In genomic region chr7:110852156-110852858, GRCh38 we compare ENCODE assay signal across 22 cellular contexts.
"Had no signal": no experiment of that assay in that cellular context is flagged by ENCODE, and none has a peak within 500 bp of the region (broad histone marks: within the 10 kb centered on the region; RNA-seq: fewer than 3 reads in every experiment).

No MANE protein-coding gene starts in this region.

- H3K27ac Mint-ChIP-seq: activated B cell treated with CpG ODN at 0.5 μM for 24 hours; activated CD4-positive, alpha-beta T cell treated with anti-CD3 and anti-CD28 coated beads, Interleukin-2, amount 10 ng/mL, durations not matched to agents 24 days and 14 days; activated naive CD8-positive, alpha-beta T cell treated with anti-CD3 and anti-CD28 coated beads, Interleukin-2, amount 10 ng/mL, durations not matched to agents 7 days and 5 days; dendritic cell treated with granulocyte-macrophage colony-stimulating factor and Interleukin-4, amounts not matched to agents 40 ng/mL and 50 ng/mL, for 4 days; progenitor cell of endocrine pancreas; T-helper 17 cell had no signal

- H3K27ac ChIP-seq: brain microvascular endothelial cell, hepatocyte, neutrophil, skin epidermis, tibial artery had no signal

- H3K4me1 ChIP-seq: tibial artery had no signal

- H3K36me3 ChIP-seq: brain microvascular endothelial cell, neutrophil, tibial artery had no signal

- H3K4me1 Mint-ChIP-seq: activated B cell treated with CpG ODN at 0.5 μM for 24 hours; activated CD4-positive, alpha-beta T cell treated with anti-CD3 and anti-CD28 coated beads, Interleukin-2, amount 10 ng/mL, durations not matched to agents 24 days and 14 days; activated naive CD8-positive, alpha-beta T cell treated with anti-CD3 and anti-CD28 coated beads, Interleukin-2, amount 10 ng/mL, durations not matched to agents 7 days and 5 days had no signal

- H3K79me2 ChIP-seq: hepatocyte had no signal

- H3K27me3 Mint-ChIP-seq: activated B cell treated with CpG ODN at 0.5 μM for 24 hours; activated CD4-positive, alpha-beta T cell treated with anti-CD3 and anti-CD28 coated beads, Interleukin-2, amount 10 ng/mL, durations not matched to agents 24 days and 14 days; activated naive CD8-positive, alpha-beta T cell treated with anti-CD3 and anti-CD28 coated beads, Interleukin-2, amount 10 ng/mL, durations not matched to agents 7 days and 5 days; dendritic cell treated with granulocyte-macrophage colony-stimulating factor and Interleukin-4, amounts not matched to agents 40 ng/mL and 50 ng/mL, for 4 days; naive thymus-derived CD4-positive, alpha-beta T cell; progenitor cell of endocrine pancreas; T-helper 17 cell had no signal

- H3K4me3 Mint-ChIP-seq: activated B cell treated with CpG ODN at 0.5 μM for 24 hours; activated CD4-positive, alpha-beta T cell treated with anti-CD3 and anti-CD28 coated beads, Interleukin-2, amount 10 ng/mL, durations not matched to agents 24 days and 14 days; activated naive CD8-positive, alpha-beta T cell treated with anti-CD3 and anti-CD28 coated beads, Interleukin-2, amount 10 ng/mL, durations not matched to agents 7 days and 5 days; dendritic cell treated with granulocyte-macrophage colony-stimulating factor and Interleukin-4, amounts not matched to agents 40 ng/mL and 50 ng/mL, for 4 days; naive thymus-derived CD4-positive, alpha-beta T cell; T-helper 17 cell had no signal

- H3K4me2 ChIP-seq: hepatocyte had no signal

- H2AFZ ChIP-seq: hepatocyte had no signal

- H3K4me3 ChIP-seq: hepatocyte, mucosa of descending colon, skin epidermis, tibial artery had no signal

- H3K27me3 ChIP-seq: brain microvascular endothelial cell, hepatocyte, neutrophil, tibial artery had no signal

- ATAC-seq: mucosa of descending colon; naive thymus-derived CD4-positive, alpha-beta T cell; right cardiac atrium; T-helper 17 cell had no signal

- H3K9me3 ChIP-seq: mucosa of descending colon, neutrophil, tibial artery had no signal

- DNase-seq: activated B cell treated with CpG ODN at 0.5 μM for 24 hours; activated CD4-positive, alpha-beta T cell treated with anti-CD3 and anti-CD28 coated beads, Interleukin-2, amount 10 ng/mL, durations not matched to agents 24 days and 14 days; activated CD8-positive, alpha-beta memory T cell treated with anti-CD3 and anti-CD28 coated beads, Interleukin-2, amount 50 U/mL, for 48 hours; activated naive CD8-positive, alpha-beta T cell treated with anti-CD3 and anti-CD28 coated beads, Interleukin-2, amount 10 ng/mL, durations not matched to agents 7 days and 5 days; anterior cingulate cortex; brain microvascular endothelial cell; cerebellar nuclear complex; effector memory CD4-positive, alpha-beta T cell; islet precursor cell; mucosa of descending colon; naive thymus-derived CD4-positive, alpha-beta T cell; right cardiac atrium; stimulated activated CD4-positive, alpha-beta T cell treated with anti-CD3 and anti-CD28 coated beads, Interleukin-15, amount 100 ng/mL, for 24 hours; stimulated activated CD4-positive, alpha-beta T cell treated with anti-CD3 and anti-CD28 coated beads, Interleukin-4, amount 100 ng/mL, for 1 hour; stimulated activated naive CD4-positive, alpha-beta T cell; T-helper 17 cell; tibial artery had no signal
